In genomic region chr12:120445911-120446909, GRCh38 we compare ENCODE assay signal across 8 cellular contexts. TPM values are rescaled to one million over a fixed set of nuclear protein-coding genes. Genes with fewer than 3 reads are reported as not detected.
DNase-seq lines count a peak whose midpoint lies in the region; ATAC-seq and TF ChIP-seq lines count a peak whose summit lies in the region.

Gene GATC (plus strand): TSS chr12:120446444. CDS start chr12:120446481, 37 bp downstream.
Gene TRIAP1 (minus strand): TSS chr12:120446384. CDS start chr12:120446372, 12 bp downstream.

- CTCF ChIA-PET in AG04450 (lab: Charles Lee), result interaction anchor here (1.3 kb wide), 1 partner anchor 144 kb away, joined by 3 read pairs; the partner anchor contains the start of gene SIRT4

- TF ChIP-seq CTCF in AG04450 (IDR thresholded peaks at IDR 0.05; ENCODE audit: low read depth, low read length) (no peak), cardiac fibroblast (IDR thresholded peaks at IDR 0.05; ENCODE audit: low read depth, low read length) (no peak)

- H3K4me3 ChIP-seq in AG04450 (ENCODE audit: low read depth, low read length) (peak within 1 kb of the TSS; percentile 100), cardiac fibroblast (replicated peaks in 1 of 2; ENCODE audit: low read depth in 2 of 2, low read length in 2 of 2) (peak within 1 kb of the TSS; percentile 100)

- H3K9me3 ChIP-seq in AG04450 (ENCODE audit: control insufficient read depth, insufficient read depth, low read length), result no peaks in the 10 kb centered on the region; the same call in 1 of the 2 replicates

- no peaks in the 10 kb centered on the region for H3K27me3 ChIP-seq in AG04450 (ENCODE audit: control insufficient read depth, insufficient read depth, low read length)

- DNase-seq in AG04450 (ENCODE audit: low read depth, low spot score) (no peak), NCI-H2196 treated with DMSO at 0.1 percent for 48 hours (lab: John Stamatoyannopoulos, UW; ENCODE audit: unreplicated experiment) (peak; percentile 57), cardiac fibroblast (ENCODE audit: low read depth in 2 of 2) (peak; percentile 71 to 80), islet precursor cell (peak; percentile 96)
- peak; percentile 68 to 78 (median 72) for DNase-seq in activated CD4-positive, CD25-positive, alpha-beta regulatory T cell (lab: John Stamatoyannopoulos, UW)
- DNase-seq in stimulated activated CD4-positive, alpha-beta T cell treated with anti-CD3 and anti-CD28 coated beads, Interleukin-12 subunit alpha, Interleukin-12 subunit beta, amount 100 ng/mL, for 4 hours, result peak; percentile 86

- POLR2A ChIA-PET in AG04450 (lab: Yijun Ruan, JAX), result interaction anchor here (0.6 kb wide), 1 partner anchor 124 kb away, joined by 5 read pairs; no protein-coding TSS in a partner anchor

- H3K27ac ChIP-seq in AG04450 (ENCODE audit: low read depth, low read length), result peak within 1 kb of the TSS; percentile 57

- peak; percentile 87 for ATAC-seq in GM18873 (IDR thresholded peaks at IDR 0.05; ENCODE audit: low FRiP score, unreplicated experiment)
- peak; percentile 86 for ATAC-seq in HG03108 (IDR thresholded peaks at IDR 0.05; ENCODE audit: unreplicated experiment)

RNA-seq across cellular contexts. Expression of gene GATC, which starts in this region (rescaled TPM):
- 20.6 and 25.9 TPM in 2 replicates for polyA plus RNA-seq in AG04450 (2011; rRNA removed)
- 26.1 and 31.7 TPM in 2 replicates for polyA minus RNA-seq in AG04450 (2011; rRNA and poly(A)+ RNA removed)

RNA-seq across cellular contexts. Expression of gene TRIAP1, which starts in this region (rescaled TPM):
- 56.2 and 70.7 TPM in 2 replicates for polyA plus RNA-seq in AG04450 (2011; rRNA removed)
- 9.1 and 14.8 TPM in 2 replicates for polyA minus RNA-seq in AG04450 (2011; rRNA and poly(A)+ RNA removed)
